In the genomic region with DNA sequence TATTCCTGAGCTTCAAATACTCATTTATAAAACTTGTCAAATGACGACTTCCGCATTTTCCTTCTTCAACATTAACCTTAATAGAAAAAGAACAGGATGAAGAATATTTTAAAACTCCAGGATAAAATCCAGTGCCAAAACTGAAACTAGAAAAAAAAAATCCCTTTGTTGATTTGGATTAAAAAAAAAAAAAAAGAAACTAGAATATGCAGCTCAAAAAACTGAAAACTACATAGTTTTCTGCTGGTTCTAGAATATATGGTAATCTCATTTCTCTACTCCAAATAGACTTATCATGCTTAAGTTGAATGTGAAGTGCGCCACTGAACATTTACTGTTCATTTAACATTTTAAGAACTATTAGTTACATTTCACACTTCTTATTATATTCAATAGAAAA, we compare ENCODE assay signal across 10 cellular contexts. TPM values are rescaled to one million over a fixed set of nuclear protein-coding genes. Genes with fewer than 3 reads are reported as not detected.
A peak's percentile ranks its signal among the peaks of the same experiment; 100 is the strongest.
DNase-seq lines count a peak whose midpoint lies in the region; ATAC-seq and TF ChIP-seq lines count a peak whose summit lies in the region.
"Had no signal": no experiment of that assay in that cellular context is flagged by ENCODE, and none has a peak within 500 bp of the region (broad histone marks: within the 10 kb centered on the region; RNA-seq: fewer than 3 reads in every experiment).

No MANE protein-coding gene starts in this region.

- H3K27me3 ChIP-seq in duodenal mucosa (ENCODE audit: control insufficient read depth in 1 of 2, insufficient read depth in 2 of 2, low read length in 2 of 2): no peaks in the 10 kb centered on the region
- no peaks in the 10 kb centered on the region for H3K27me3 ChIP-seq in neutrophil

- H3K9ac ChIP-seq in duodenal mucosa (ENCODE audit: low read depth in 1 of 2, low read length in 2 of 2): no peak overlapping the region

- peaks cover 75% of the 10 kb centered on the region for H3K4me1 Mint-ChIP-seq in Calu3 (ENCODE audit: low read depth, unreplicated experiment)

- no peaks in the 10 kb centered on the region for H3K9me3 Mint-ChIP-seq in Calu3 (ENCODE audit: low read depth, unreplicated experiment)

- DNase-seq in Calu3: no peak
- peak; percentile 19 for DNase-seq in MV-4-11 (lab: John Stamatoyannopoulos, UW)
- no peak for DNase-seq in stimulated activated CD4-positive, alpha-beta T cell treated with anti-CD3 and anti-CD28 coated beads, Interleukin-2, amount 100 ng/mL, for 48 hours
- DNase-seq in activated CD4-positive, CD25-positive, alpha-beta regulatory T cell (lab: John Stamatoyannopoulos, UW): no peak
- no peak for DNase-seq in germinal center (ENCODE audit: low spot score)
- DNase-seq: activated CD4-positive, alpha-beta T cell treated with anti-CD3 and anti-CD28 coated beads, Interleukin-2, amount 50 U/mL, for 48 hours; NCI-H510A had no signal

- H3K4me1 ChIP-seq in duodenal mucosa (ENCODE audit: control insufficient read depth in 1 of 2, insufficient read depth in 2 of 2, low read length in 2 of 2) (peaks cover 76 to 82% of the 10 kb centered on the region in 2 donors), neutrophil (ENCODE audit: control insufficient read depth in 1 of 2, insufficient read depth in 1 of 2, low read depth in 1 of 2, low read length in 1 of 2) (peaks cover 97% of the 10 kb centered on the region in 2 experiments)

- H3K4me3 Mint-ChIP-seq in Calu3 (ENCODE audit: low read depth, unreplicated experiment): peak overlapping the region; percentile 95

- no peaks in the 10 kb centered on the region for H3K9me3 ChIP-seq in duodenal mucosa (ENCODE audit: control insufficient read depth in 1 of 2, low read length in 2 of 2)
- H3K9me3 ChIP-seq in neutrophil: no peaks in the 10 kb centered on the region

- BruUV-seq in Calu3 (replicated peaks; lab: Mats Ljungman, UMichigan): no TSS peak

- TF ChIP-seq CTCF in Calu3 (IDR thresholded peaks at IDR 0.05; ENCODE audit: unreplicated experiment): no peak
- no peak for TF ChIP-seq CTCF in neutrophil (IDR thresholded peaks at IDR 0.05)

- peak overlapping the region; percentile 49 for H3K27ac Mint-ChIP-seq in Calu3 (ENCODE audit: unreplicated experiment)

- CTCF ChIA-PET in Calu3 (lab: Charles Lee): interaction anchor here (0.6 to 1.7 kb wide), 6 partner anchors 12 to 638 kb away, joined by 3 to 9 read pairs (median 4); no protein-coding TSS in a partner anchor

- H3K36me3 ChIP-seq in duodenal mucosa (ENCODE audit: control insufficient read depth in 1 of 2, insufficient read depth in 2 of 2, low read length in 2 of 2) (peaks cover 0 to 10% of the 10 kb centered on the region in 2 donors), neutrophil (no peaks in the 10 kb centered on the region)

- peaks cover 86% of the 10 kb centered on the region for H3K36me3 Mint-ChIP-seq in Calu3 (ENCODE audit: insufficient read depth, unreplicated experiment)

- no peak overlapping the region for H3K27ac ChIP-seq in duodenal mucosa (ENCODE audit: low read depth, low read length)
- H3K27ac ChIP-seq in neutrophil: peak overlapping the region; percentile 74

- ATAC-seq in HG02588 (IDR thresholded peaks at IDR 0.05; ENCODE audit: unreplicated experiment): no peak

- intact Hi-C loops in Calu3 (cut with micrococcal nuclease; ENCODE audit: unreplicated experiment): loop anchor here (2.0 to 5.0 kb wide), 2 partner anchors 111 to 254 kb away; no protein-coding TSS in a partner anchor

- H3K4me3 ChIP-seq in duodenal mucosa (ENCODE audit: low read depth in 1 of 2, low read length in 2 of 2): peak overlapping the region; percentile 16 to 27
- H3K4me3 ChIP-seq in neutrophil (ENCODE audit: low read depth in 1 of 2, low read length in 1 of 2): no peak overlapping the region

- no peaks in the 10 kb centered on the region for H3K27me3 Mint-ChIP-seq in Calu3 (ENCODE audit: unreplicated experiment)

RNA-seq across cellular contexts. Expression of a gene that starts 6.0 kb away (rescaled TPM):
- total RNA-seq in Calu3 (2022): 212 and 238 TPM in 2 replicates

Comparison
In these comparisons a context has a peak if more than half of its experiments do, and no peak if none do; other contexts are left out.
1. H3K4me3 ChIP-seq: peak in duodenal mucosa (2 of 2); none in neutrophil (0 of 2).